26 cellular contexts compared by ENCODE assay signal in genomic region chr1:57475366-57475765, GRCh38. TPM values are rescaled to one million over a fixed set of nuclear protein-coding genes. Genes with fewer than 3 reads are reported as not detected.
"Had no signal": no experiment of that assay in that cellular context is flagged by ENCODE, and none has a peak within 500 bp of the region (broad histone marks: within the 10 kb centered on the region; RNA-seq: fewer than 3 reads in every experiment).

No MANE protein-coding gene starts in this region.

- DNase-seq: naive thymus-derived CD4-positive, alpha-beta T cell; natural killer cell; occipital lobe; ovary; posterior cingulate gyrus; psoas muscle; right cardiac atrium; spleen; stimulated activated CD4-positive, alpha-beta T cell treated with anti-CD3 and anti-CD28 coated beads, Interleukin-12 subunit alpha, Interleukin-12 subunit beta, amount 100 ng/mL, for 4 hours; stimulated activated CD4-positive, alpha-beta T cell treated with anti-CD3 and anti-CD28 coated beads, Interleukin-1b, Interleukin-23, amount 100 ng/mL, for 48 hours; stimulated activated CD4-positive, alpha-beta T cell treated with anti-CD3 and anti-CD28 coated beads, Interleukin-4, amount 100 ng/mL, for 24 hours; stimulated activated naive B cell treated with anti-CD40 and anti-IgM and Interleukin-4, amounts not matched to agents 10 μg/mL and 1 μg/mL and 100 μg/mL, for 72 hours; stimulated activated naive CD4-positive, alpha-beta T cell treated with Interleukin-2 at 50 U/mL for 16 hours; stomach; thyroid gland; transverse colon; upper lobe of right lung; uterus had no signal

- H3K9ac ChIP-seq: neural progenitor cell, parathyroid adenoma had no signal

- H3K27ac ChIP-seq: neural progenitor cell, ovary, parathyroid adenoma, psoas muscle, skin epidermis, spleen, stomach, thoracic aorta, thyroid gland, transverse colon, upper lobe of right lung, uterus had no signal

- H3K36me3 ChIP-seq: neural progenitor cell, ovary, spleen, stomach, thoracic aorta, thyroid gland, transverse colon, upper lobe of right lung, uterus had no signal

- H3K4me3 ChIP-seq: neural progenitor cell, ovary, psoas muscle, skin epidermis, smooth muscle cell, spleen, stomach, thoracic aorta, thyroid gland, transverse colon, upper lobe of right lung, uterus had no signal

- H3K9me3 ChIP-seq: ovary, psoas muscle, spleen, stomach, thoracic aorta, thyroid gland, transverse colon, upper lobe of right lung, uterus had no signal

- H2AFZ ChIP-seq: neural progenitor cell, parathyroid adenoma had no signal

- H3K27me3 ChIP-seq: neural progenitor cell, ovary, spleen, stomach, thyroid gland, transverse colon, upper lobe of right lung, uterus had no signal

- H3K4me2 ChIP-seq: neural progenitor cell, smooth muscle cell had no signal

- ATAC-seq: naive thymus-derived CD4-positive, alpha-beta T cell; natural killer cell; psoas muscle; right cardiac atrium; sciatic nerve; stimulated activated effector memory CD8-positive, alpha-beta T cell treated with anti-CD3 and anti-CD28 coated beads, Interleukin-12 subunit alpha, Interleukin-12 subunit beta, amount 100 ng/mL, for 72 hours; stimulated activated naive B cell treated with anti-CD40 and anti-IgM and Interleukin-4, amounts not matched to agents 10 μg/mL and 1 μg/mL and 100 μg/mL, for 72 hours; upper lobe of right lung had no signal

- H3K4me1 ChIP-seq: neural progenitor cell, parathyroid adenoma, psoas muscle, spleen, stomach, thyroid gland, transverse colon, upper lobe of right lung, uterus had no signal

- H3K79me2 ChIP-seq: parathyroid adenoma had no signal

RNA-seq across cellular contexts. Expression of gene DAB1, which starts 51.5 kb away (rescaled TPM):
- total RNA-seq: osteoblast, thoracic aorta had no signal
